In genomic region chr1:30890502-30891222, GRCh38 we compare ENCODE assay signal across 3 cellular contexts.
TF ChIP-seq lines count a peak whose summit lies in the region.

No MANE protein-coding gene starts in this region.

TF ChIP-seq in IMR-90, 13 proteins besides CTCF, POLR2A, EP300 and RAD21:
- TF ChIP-seq RCOR1 (IDR thresholded peaks at IDR 0.05; ENCODE audit: insufficient replicate concordance, low read length), result no peak
- TF ChIP-seq, protein P1, sequence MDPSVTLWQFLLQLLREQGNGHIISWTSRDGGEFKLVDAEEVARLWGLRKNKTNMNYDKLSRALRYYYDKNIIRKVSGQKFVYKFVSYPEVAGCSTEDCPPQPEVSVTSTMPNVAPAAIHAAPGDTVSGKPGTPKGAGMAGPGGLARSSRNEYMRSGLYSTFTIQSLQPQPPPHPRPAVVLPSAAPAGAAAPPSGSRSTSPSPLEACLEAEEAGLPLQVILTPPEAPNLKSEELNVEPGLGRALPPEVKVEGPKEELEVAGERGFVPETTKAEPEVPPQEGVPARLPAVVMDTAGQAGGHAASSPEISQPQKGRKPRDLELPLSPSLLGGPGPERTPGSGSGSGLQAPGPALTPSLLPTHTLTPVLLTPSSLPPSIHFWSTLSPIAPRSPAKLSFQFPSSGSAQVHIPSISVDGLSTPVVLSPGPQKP (IDR thresholded peaks at IDR 0.05; ENCODE audit: borderline replicate concordance, low read depth, low read length), result no peak
- no peak for TF ChIP-seq CHD1 (IDR thresholded peaks at IDR 0.05; ENCODE audit: low read depth, low read length)
- TF ChIP-seq MXI1 (IDR thresholded peaks at IDR 0.05; ENCODE audit: borderline replicate concordance, low read depth, low read length), result no peak
- no peak for TF ChIP-seq USF2 (IDR thresholded peaks at IDR 0.05; ENCODE audit: low read depth, low read length)
- TF ChIP-seq RFX5 (IDR thresholded peaks at IDR 0.05; ENCODE audit: low read depth, low read length), result no peak
- no peak for TF ChIP-seq SMC3 (IDR thresholded peaks at IDR 0.05; ENCODE audit: low read depth, low read length)
- no peak for TF ChIP-seq BHLHE40 (IDR thresholded peaks at IDR 0.05; ENCODE audit: low read depth, low read length)
- no peak for TF ChIP-seq MAFK (IDR thresholded peaks at IDR 0.05; ENCODE audit: low read depth, low read length)
- no peak for TF ChIP-seq FOS (IDR thresholded peaks at IDR 0.05; ENCODE audit: low read depth, low read length)
- no peak for TF ChIP-seq NFE2L2 (IDR thresholded peaks at IDR 0.05; ENCODE audit: low read depth, low read length)
- TF ChIP-seq MAZ (IDR thresholded peaks at IDR 0.05; ENCODE audit: borderline replicate concordance, low read depth, low read length), result no peak
- TF ChIP-seq CEBPB (IDR thresholded peaks at IDR 0.05; ENCODE audit: low read depth, low read length), result no peak

TF ChIP-seq in K562, 482 proteins besides CTCF, POLR2A, EP300 and RAD21 (continues in another document):
- peak; percentile 94 for TF ChIP-seq RBM25 (IDR thresholded peaks at IDR 0.05; ENCODE audit: low read depth, low read length, severe bottlenecking)
- TF ChIP-seq, protein P2, sequence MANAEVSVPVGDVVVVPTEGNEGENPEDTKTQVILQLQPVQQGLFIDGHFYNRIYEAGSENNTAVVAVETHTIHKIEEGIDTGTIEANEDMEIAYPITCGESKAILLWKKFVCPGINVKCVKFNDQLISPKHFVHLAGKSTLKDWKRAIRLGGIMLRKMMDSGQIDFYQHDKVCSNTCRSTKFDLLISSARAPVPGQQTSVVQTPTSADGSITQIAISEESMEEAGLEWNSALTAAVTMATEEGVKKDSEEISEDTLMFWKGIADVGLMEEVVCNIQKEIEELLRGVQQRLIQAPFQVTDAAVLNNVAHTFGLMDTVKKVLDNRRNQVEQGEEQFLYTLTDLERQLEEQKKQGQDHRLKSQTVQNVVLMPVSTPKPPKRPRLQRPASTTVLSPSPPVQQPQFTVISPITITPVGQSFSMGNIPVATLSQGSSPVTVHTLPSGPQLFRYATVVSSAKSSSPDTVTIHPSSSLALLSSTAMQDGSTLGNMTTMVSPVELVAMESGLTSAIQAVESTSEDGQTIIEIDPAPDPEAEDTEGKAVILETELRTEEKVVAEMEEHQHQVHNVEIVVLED (CRISPR knock-in tag; IDR thresholded peaks at IDR 0.05), result no peak
- TF ChIP-seq NR3C1 (CRISPR knock-in tag; IDR thresholded peaks at IDR 0.05), result no peak
- TF ChIP-seq MCM5 (IDR thresholded peaks at IDR 0.05; ENCODE audit: low read depth), result no peak
- TF ChIP-seq TAL1 (IDR thresholded peaks at IDR 0.05), result no peak
- no peak for TF ChIP-seq FOXK1 (CRISPR knock-in tag; IDR thresholded peaks at IDR 0.05; ENCODE audit: borderline replicate concordance)
- no peak for TF ChIP-seq THRAP3 (IDR thresholded peaks at IDR 0.05; ENCODE audit: borderline replicate concordance)
- TF ChIP-seq BRD9 (IDR thresholded peaks at IDR 0.05; ENCODE audit: low read depth, partially characterized antibody), result peak; percentile 35
- TF ChIP-seq, protein P3, sequence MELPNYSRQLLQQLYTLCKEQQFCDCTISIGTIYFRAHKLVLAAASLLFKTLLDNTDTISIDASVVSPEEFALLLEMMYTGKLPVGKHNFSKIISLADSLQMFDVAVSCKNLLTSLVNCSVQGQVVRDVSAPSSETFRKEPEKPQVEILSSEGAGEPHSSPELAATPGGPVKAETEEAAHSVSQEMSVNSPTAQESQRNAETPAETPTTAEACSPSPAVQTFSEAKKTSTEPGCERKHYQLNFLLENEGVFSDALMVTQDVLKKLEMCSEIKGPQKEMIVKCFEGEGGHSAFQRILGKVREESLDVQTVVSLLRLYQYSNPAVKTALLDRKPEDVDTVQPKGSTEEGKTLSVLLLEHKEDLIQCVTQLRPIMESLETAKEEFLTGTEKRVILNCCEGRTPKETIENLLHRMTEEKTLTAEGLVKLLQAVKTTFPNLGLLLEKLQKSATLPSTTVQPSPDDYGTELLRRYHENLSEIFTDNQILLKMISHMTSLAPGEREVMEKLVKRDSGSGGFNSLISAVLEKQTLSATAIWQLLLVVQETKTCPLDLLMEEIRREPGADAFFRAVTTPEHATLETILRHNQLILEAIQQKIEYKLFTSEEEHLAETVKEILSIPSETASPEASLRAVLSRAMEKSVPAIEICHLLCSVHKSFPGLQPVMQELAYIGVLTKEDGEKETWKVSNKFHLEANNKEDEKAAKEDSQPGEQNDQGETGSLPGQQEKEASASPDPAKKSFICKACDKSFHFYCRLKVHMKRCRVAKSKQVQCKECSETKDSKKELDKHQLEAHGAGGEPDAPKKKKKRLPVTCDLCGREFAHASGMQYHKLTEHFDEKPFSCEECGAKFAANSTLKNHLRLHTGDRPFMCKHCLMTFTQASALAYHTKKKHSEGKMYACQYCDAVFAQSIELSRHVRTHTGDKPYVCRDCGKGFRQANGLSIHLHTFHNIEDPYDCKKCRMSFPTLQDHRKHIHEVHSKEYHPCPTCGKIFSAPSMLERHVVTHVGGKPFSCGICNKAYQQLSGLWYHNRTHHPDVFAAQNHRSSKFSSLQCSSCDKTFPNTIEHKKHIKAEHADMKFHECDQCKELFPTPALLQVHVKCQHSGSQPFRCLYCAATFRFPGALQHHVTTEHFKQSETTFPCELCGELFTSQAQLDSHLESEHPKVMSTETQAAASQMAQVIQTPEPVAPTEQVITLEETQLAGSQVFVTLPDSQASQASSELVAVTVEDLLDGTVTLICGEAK (IDR thresholded peaks at IDR 0.05), result peak; percentile 82
- TF ChIP-seq, protein P3 (CRISPR knock-in tag; IDR thresholded peaks at IDR 0.05), result peak; percentile 74; the same call in 1 of the 2 replicates
- TF ChIP-seq BCOR (IDR thresholded peaks at IDR 0.05), result peak; percentile 91
- peak in 1 of 2 experiments; percentile 71; a peak in 1 of 4 replicates for TF ChIP-seq KDM1A (IDR thresholded peaks at IDR 0.05)
- TF ChIP-seq HIVEP1 (CRISPR knock-in tag; IDR thresholded peaks at IDR 0.05), result no peak
- peak; percentile 45; the same call in 1 of the 2 replicates for TF ChIP-seq ADNP (tag; IDR thresholded peaks at IDR 0.05)
- peak; percentile 81 for TF ChIP-seq ZFP36 (IDR thresholded peaks at IDR 0.05; ENCODE audit: low read depth, low read length, partially characterized antibody)
- peak; percentile 41; the same call in 1 of the 2 replicates for TF ChIP-seq HDAC2 (IDR thresholded peaks at IDR 0.05)

TF ChIP-seq in liver, 16 proteins besides CTCF, POLR2A, EP300 and RAD21:
- no peak for TF ChIP-seq HNF4G (IDR thresholded peaks at IDR 0.05)
- TF ChIP-seq EGR1 (IDR thresholded peaks at IDR 0.05; ENCODE audit: low read depth in 2 of 2), result no peak
- TF ChIP-seq, protein P4, sequence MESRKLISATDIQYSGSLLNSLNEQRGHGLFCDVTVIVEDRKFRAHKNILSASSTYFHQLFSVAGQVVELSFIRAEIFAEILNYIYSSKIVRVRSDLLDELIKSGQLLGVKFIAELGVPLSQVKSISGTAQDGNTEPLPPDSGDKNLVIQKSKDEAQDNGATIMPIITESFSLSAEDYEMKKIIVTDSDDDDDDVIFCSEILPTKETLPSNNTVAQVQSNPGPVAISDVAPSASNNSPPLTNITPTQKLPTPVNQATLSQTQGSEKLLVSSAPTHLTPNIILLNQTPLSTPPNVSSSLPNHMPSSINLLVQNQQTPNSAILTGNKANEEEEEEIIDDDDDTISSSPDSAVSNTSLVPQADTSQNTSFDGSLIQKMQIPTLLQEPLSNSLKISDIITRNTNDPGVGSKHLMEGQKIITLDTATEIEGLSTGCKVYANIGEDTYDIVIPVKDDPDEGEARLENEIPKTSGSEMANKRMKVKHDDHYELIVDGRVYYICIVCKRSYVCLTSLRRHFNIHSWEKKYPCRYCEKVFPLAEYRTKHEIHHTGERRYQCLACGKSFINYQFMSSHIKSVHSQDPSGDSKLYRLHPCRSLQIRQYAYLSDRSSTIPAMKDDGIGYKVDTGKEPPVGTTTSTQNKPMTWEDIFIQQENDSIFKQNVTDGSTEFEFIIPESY (IDR thresholded peaks at IDR 0.05), result no peak
- TF ChIP-seq FOXA1 (IDR thresholded peaks at IDR 0.05), result no peak
- no peak for TF ChIP-seq FOXA2 (IDR thresholded peaks at IDR 0.05)
- TF ChIP-seq, protein P5, sequence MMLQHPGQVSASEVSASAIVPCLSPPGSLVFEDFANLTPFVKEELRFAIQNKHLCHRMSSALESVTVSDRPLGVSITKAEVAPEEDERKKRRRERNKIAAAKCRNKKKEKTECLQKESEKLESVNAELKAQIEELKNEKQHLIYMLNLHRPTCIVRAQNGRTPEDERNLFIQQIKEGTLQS (IDR thresholded peaks at IDR 0.05), result no peak
- TF ChIP-seq NR2F2 (IDR thresholded peaks at IDR 0.05), result peak; percentile 19
- TF ChIP-seq REST (IDR thresholded peaks at IDR 0.05), result no peak
TF ChIP-seq in liver: peak in this region for 1.
